In the genomic region with DNA sequence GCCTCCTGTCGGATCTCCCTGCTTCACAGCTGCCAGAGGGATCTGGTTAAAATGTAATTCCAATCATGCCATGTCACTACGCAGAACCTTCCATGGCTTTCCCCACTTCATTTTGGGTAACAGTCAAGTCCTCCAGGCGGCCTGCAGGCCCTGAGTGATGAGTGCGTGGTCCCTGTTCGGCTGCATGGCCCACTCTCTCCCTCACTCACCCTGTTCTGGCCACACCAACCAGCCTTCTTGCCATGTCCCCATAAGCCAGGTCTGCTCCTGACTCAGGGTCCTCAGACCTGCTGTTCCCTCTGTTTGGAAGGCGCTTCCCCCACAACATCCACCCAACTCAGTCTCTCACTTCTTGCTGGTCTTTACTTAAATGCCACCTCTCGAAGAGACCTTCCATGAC, we compare ENCODE assay signal across 27 cellular contexts. TPM values are rescaled to one million over a fixed set of nuclear protein-coding genes. Genes with fewer than 3 reads are reported as not detected.
"Had no signal": no experiment of that assay in that cellular context is flagged by ENCODE, and none has a peak within 500 bp of the region (broad histone marks: within the 10 kb centered on the region; RNA-seq: fewer than 3 reads in every experiment).

No MANE protein-coding gene starts in this region.

- DNase-seq: cortex of kidney; effector CD4-positive, alpha-beta T cell; foreskin keratinocyte; glutamatergic neuron; heart right ventricle; hippocampal formation; left cardiac atrium; left lung; mesenchymal stem cell; naive thymus-derived CD4-positive, alpha-beta T cell; nucleus accumbens; psoas muscle; right cardiac atrium; sigmoid colon; spleen; stimulated activated naive B cell treated with anti-CD40 and anti-IgM and Interleukin-4, amounts not matched to agents 10 μg/mL and 1 μg/mL and 100 μg/mL, for 72 hours; thyroid gland had no signal

- H3K36me3 Mint-ChIP-seq: mesothelial cell of epicardium; naive thymus-derived CD4-positive, alpha-beta T cell; neural progenitor cell; stimulated activated naive B cell treated with anti-CD40 and anti-IgM and Interleukin-4, amounts not matched to agents 10 μg/mL and 1 μg/mL and 100 μg/mL, for 72 hours had no signal

- H3K4me1 Mint-ChIP-seq: mesothelial cell of epicardium; naive thymus-derived CD4-positive, alpha-beta T cell; stimulated activated naive B cell treated with anti-CD40 and anti-IgM and Interleukin-4, amounts not matched to agents 10 μg/mL and 1 μg/mL and 100 μg/mL, for 72 hours had no signal

- H3K9me3 Mint-ChIP-seq: mesothelial cell of epicardium; naive thymus-derived CD4-positive, alpha-beta T cell; nephron; neural progenitor cell; stimulated activated naive B cell treated with anti-CD40 and anti-IgM and Interleukin-4, amounts not matched to agents 10 μg/mL and 1 μg/mL and 100 μg/mL, for 72 hours; stimulated activated naive CD8-positive, alpha-beta T cell treated with anti-CD3 and anti-CD28 coated beads, Interleukin-15, Interleukin-2, amounts not matched to agents 100 ng/mL and 50 ng/mL, for 24 hours had no signal

- H3K4me3 Mint-ChIP-seq: mesothelial cell of epicardium; naive thymus-derived CD4-positive, alpha-beta T cell; nephron; neural progenitor cell; stimulated activated naive B cell treated with anti-CD40 and anti-IgM and Interleukin-4, amounts not matched to agents 10 μg/mL and 1 μg/mL and 100 μg/mL, for 72 hours; stimulated activated naive CD8-positive, alpha-beta T cell treated with anti-CD3 and anti-CD28 coated beads, Interleukin-15, Interleukin-2, amounts not matched to agents 100 ng/mL and 50 ng/mL, for 24 hours had no signal

- H3K27ac ChIP-seq: foreskin keratinocyte, gastroesophageal sphincter, heart right ventricle, left lung, neural progenitor cell, psoas muscle, sigmoid colon, skin epidermis, spleen, suprapubic skin, thyroid gland, vagina had no signal

- H3K27ac Mint-ChIP-seq: mesothelial cell of epicardium; naive thymus-derived CD4-positive, alpha-beta T cell; nephron; neural progenitor cell; stimulated activated naive B cell treated with anti-CD40 and anti-IgM and Interleukin-4, amounts not matched to agents 10 μg/mL and 1 μg/mL and 100 μg/mL, for 72 hours; stimulated activated naive CD8-positive, alpha-beta T cell treated with anti-CD3 and anti-CD28 coated beads, Interleukin-15, Interleukin-2, amounts not matched to agents 100 ng/mL and 50 ng/mL, for 24 hours had no signal

RNA-seq across cellular contexts. Expression of gene LINGO1, which starts 41.6 kb away (rescaled TPM):
- total RNA-seq: fibroblast of lung; naive thymus-derived CD4-positive, alpha-beta T cell; renal cortical epithelial cell had no signal
- polyA plus RNA-seq: naive thymus-derived CD4-positive, alpha-beta T cell had no signal
